ENCODE assay signal across 10 cellular contexts in genomic region chr3:152282813-152283212, GRCh38. TPM values are rescaled to one million over a fixed set of nuclear protein-coding genes. Genes with fewer than 3 reads are reported as not detected.
DNase-seq lines count a peak whose midpoint lies in the region; ATAC-seq and TF ChIP-seq lines count a peak whose summit lies in the region.
"Had no signal": no experiment of that assay in that cellular context is flagged by ENCODE, and none has a peak within 500 bp of the region (broad histone marks: within the 10 kb centered on the region; RNA-seq: fewer than 3 reads in every experiment).

No MANE protein-coding gene starts in this region.

- no peak for TF ChIP-seq EP300 in esophagus muscularis mucosa (IDR thresholded peaks at IDR 0.05)

- H3K4me2 ChIP-seq in DND-41 (ENCODE audit: insufficient read depth, low read length) = peak overlapping the region; percentile 37
- H3K4me2 ChIP-seq: neural progenitor cell had no signal

- TF ChIP-seq CTCF in DND-41 (IDR thresholded peaks at IDR 0.05; ENCODE audit: borderline replicate concordance, extremely low read depth, low read length, poor library complexity, severe bottlenecking) (no peak), esophagus muscularis mucosa (IDR thresholded peaks at IDR 0.05) (no peak), psoas muscle (IDR thresholded peaks at IDR 0.05) (no peak), colonic mucosa (IDR thresholded peaks at IDR 0.05) (no peak)

- no peak for TF ChIP-seq POLR2A in esophagus muscularis mucosa (IDR thresholded peaks at IDR 0.05; ENCODE audit: low read depth)

- no peaks in the 10 kb centered on the region for H3K27me3 ChIP-seq in DND-41 (ENCODE audit: insufficient read depth, low read length, poor library complexity)
- no peaks in the 10 kb centered on the region for H3K27me3 ChIP-seq in esophagus muscularis mucosa
- H3K27me3 ChIP-seq in psoas muscle (ENCODE audit: insufficient read depth in 3 of 3, low read length in 2 of 3) = no peaks in the 10 kb centered on the region
- H3K27me3 ChIP-seq in colonic mucosa = no peaks in the 10 kb centered on the region
- H3K27me3 ChIP-seq: neural progenitor cell, thyroid gland had no signal

- intact Hi-C loops in esophagus muscularis mucosa (cut with DNase I) = loop anchor here (5.0 to 10.0 kb wide), 2 partner anchors 159 to 198 kb away; no protein-coding TSS in a partner anchor
- intact Hi-C loops in psoas muscle (cut with DNase I) = no loop called here
- intact Hi-C loops in colonic mucosa (cut with DNase I) = no loop called here

- peaks cover 84% of the 10 kb centered on the region for H4K20me1 ChIP-seq in DND-41 (ENCODE audit: insufficient read depth, low read length)

- H3K36me3 ChIP-seq in DND-41 (ENCODE audit: insufficient read depth, low read length) (peaks cover 9% of the 10 kb centered on the region; the same call in 1 of the 2 replicates), esophagus muscularis mucosa (no peaks in the 10 kb centered on the region), psoas muscle (ENCODE audit: insufficient read depth in 1 of 2, low read depth in 1 of 2) (no peaks in the 10 kb centered on the region), colonic mucosa (no peaks in the 10 kb centered on the region)
- H3K36me3 ChIP-seq: neural progenitor cell, thyroid gland had no signal

- no peak overlapping the region for H3K4me3 ChIP-seq in DND-41 (ENCODE audit: low read depth in 1 of 2, low read length in 2 of 2)
- H3K4me3 ChIP-seq in esophagus muscularis mucosa = no peak overlapping the region
- H3K4me3 ChIP-seq in psoas muscle = peak overlapping the region; percentile 33
- H3K4me3 ChIP-seq in colonic mucosa = no peak overlapping the region
- H3K4me3 ChIP-seq: neural progenitor cell, thyroid gland had no signal

- H3K9ac ChIP-seq in DND-41 (ENCODE audit: low read depth, low read length) (no peak overlapping the region), colonic mucosa (ENCODE audit: low read depth in 2 of 2, low read length in 2 of 2) (no peak overlapping the region)
- H3K9ac ChIP-seq: neural progenitor cell had no signal

- peaks cover 97% of the 10 kb centered on the region for H3K79me2 ChIP-seq in DND-41 (ENCODE audit: insufficient read depth, low read length)

- H3K4me1 ChIP-seq in DND-41 (ENCODE audit: insufficient read depth, low read length) (peaks cover 85% of the 10 kb centered on the region), esophagus muscularis mucosa (peaks cover 83 to 93% (median 91%) of the 10 kb centered on the region in 4 donors), psoas muscle (peaks cover 65% of the 10 kb centered on the region), colonic mucosa (peaks cover 9% of the 10 kb centered on the region)

- ATAC-seq in DND-41 (ENCODE audit: insufficient read depth, low read depth) = no peak
- peak; percentile 55 to 66 (median 56) for ATAC-seq in psoas muscle
- ATAC-seq in GM21515 (IDR thresholded peaks at IDR 0.05; ENCODE audit: unreplicated experiment) = no peak

- H3K27ac ChIP-seq in DND-41 (ENCODE audit: low read length) (peak overlapping the region; percentile 24), esophagus muscularis mucosa (replicated peaks in 1 of 4) (peak overlapping the region; percentile 34 to 68 (median 60)), psoas muscle (peak overlapping the region; percentile 99), colonic mucosa (no peak overlapping the region)
- H3K27ac ChIP-seq: neural progenitor cell had no signal

- DNase-seq in DND-41 = no peak
- peak; percentile 75 for DNase-seq in RPMI8226
- DNase-seq in esophagus muscularis mucosa (ENCODE audit: extremely low spot score) = no peak
- no peak for DNase-seq in psoas muscle
- no peak for DNase-seq in NOMO-1 (lab: John Stamatoyannopoulos, UW; ENCODE audit: unreplicated experiment in 2 of 2)
- no peak for DNase-seq in 8988T
- DNase-seq in colonic mucosa = no peak
- DNase-seq: thyroid gland had no signal

- H2AFZ ChIP-seq in DND-41 (ENCODE audit: low read depth, low read length) = no peak overlapping the region
- H2AFZ ChIP-seq: neural progenitor cell had no signal

- 36% methylated on average over 1 of the region's 1 CpG for WGBS in esophagus muscularis mucosa
- 9 to 22% (median 16%) methylated on average over 1 of the region's 1 CpG for WGBS in psoas muscle, 3 donors

- H3K9me3 ChIP-seq in DND-41 (ENCODE audit: insufficient read depth, low read length, severe bottlenecking) = no peaks in the 10 kb centered on the region
- H3K9me3 ChIP-seq in esophagus muscularis mucosa = no peaks in the 10 kb centered on the region
- no peaks in the 10 kb centered on the region for H3K9me3 ChIP-seq in psoas muscle
- H3K9me3 ChIP-seq in colonic mucosa = no peaks in the 10 kb centered on the region
- H3K9me3 ChIP-seq: thyroid gland had no signal

RNA-seq across cellular contexts. Expression of gene MBNL1, which starts 14.1 kb away (rescaled TPM):
- total RNA-seq in esophagus muscularis mucosa (100 to 1,000 TPM; 635 to 868 (median 720) TPM), psoas muscle (100 to 1,000 TPM; 179 to 281 (median 242) TPM), colonic mucosa (100 to 1,000 TPM; 149 to 191 TPM)
- polyA plus RNA-seq in psoas muscle = 100 to 1,000 TPM in 2 of 3 donors, 10 to 100 TPM in 1; 27.4 to 168 (median 108) TPM

Comparison
In these comparisons a context has a peak if more than half of its experiments do, and no peak if none do; other contexts are left out.
1. ATAC-seq: peak in psoas muscle (4 of 4); none in DND-41 (single experiment) and GM21515 (single experiment).